ENCODE assay signal across 22 cellular contexts in genomic region chr6:47174502-47175023, GRCh38.
"Had no signal": no experiment of that assay in that cellular context is flagged by ENCODE, and none has a peak within 500 bp of the region (broad histone marks: within the 10 kb centered on the region; RNA-seq: fewer than 3 reads in every experiment).

No MANE protein-coding gene starts in this region.

- H3K9ac ChIP-seq: KMS-11, SK-N-SH had no signal

- H3K27ac Mint-ChIP-seq: IgD-negative memory B cell, T-cell had no signal

- H3K9me2 ChIP-seq: SK-N-SH had no signal

- H3K9me3 ChIP-seq: Peyer's patch, SK-N-SH had no signal

- H3K4me1 ChIP-seq: Peyer's patch had no signal

- H3K4me3 Mint-ChIP-seq: T-cell had no signal

- H3K36me3 Mint-ChIP-seq: IgD-negative memory B cell, T-cell had no signal

- H3K4me1 Mint-ChIP-seq: IgD-negative memory B cell, T-cell had no signal

- H3K4me2 ChIP-seq: KMS-11, SK-N-SH had no signal

- FAIRE-seq: K562 had no signal

- ATAC-seq: K562, T-cell had no signal

- DNase-seq: Kasumi-1, MM.1S, NCI-H1092 treated with DMSO at 0.1 percent for 48 hours, NCI-H1436, NCI-H1694, NCI-H187 treated with DMSO at 0.1 percent for 48 hours, NCI-H2029 treated with DMSO at 0.1 percent for 48 hours, NCI-H226, NCI-H446, NCI-H510A, NCI-H524 treated with DMSO at 0.1 percent for 48 hours, NCI-H69, NCI-H774, Peyer's patch, RPMI8226, SHP77, SK-N-SH, SW 1271, T-cell had no signal

- H3K9me3 Mint-ChIP-seq: IgD-negative memory B cell had no signal

- H3K4me3 ChIP-seq: K562, Peyer's patch had no signal

- H3K27me3 Mint-ChIP-seq: IgD-negative memory B cell, T-cell had no signal

- H3K27ac ChIP-seq: KMS-11, Peyer's patch had no signal

- H3K27me3 ChIP-seq: Peyer's patch had no signal

- H3K36me3 ChIP-seq: Peyer's patch had no signal
